ENCODE assay signal across 1 cellular context in genomic region chr20:32482251-32483220, GRCh38.
A peak's percentile ranks its signal among the peaks of the same experiment; 100 is the strongest.
TF ChIP-seq lines count a peak whose summit lies in the region.

No MANE protein-coding gene starts in this region.

TF ChIP-seq in HepG2, 621 proteins besides CTCF, POLR2A, EP300 and RAD21 (continued from another document and continues in another):
- TF ChIP-seq HNF1A (IDR thresholded peaks at IDR 0.05; ENCODE audit: low read depth) (no peak), HNF1A (CRISPR knock-in tag; IDR thresholded peaks at IDR 0.05; ENCODE audit: borderline replicate concordance) (no peak), ARNT (IDR thresholded peaks at IDR 0.05) (no peak), KAT2B (IDR thresholded peaks at IDR 0.05; ENCODE audit: borderline replicate concordance, low read depth, low read length) (no peak), ZNF724P (CRISPR knock-in tag; IDR thresholded peaks at IDR 0.05; ENCODE audit: borderline replicate concordance) (peak; percentile 67; the same call in 1 of the 2 replicates), PCBP2 (optimal IDR thresholded peaks at IDR 0.05; ENCODE audit: low read depth, low read length, poor library complexity, severe bottlenecking) (no peak), RARA (CRISPR knock-in tag; IDR thresholded peaks at IDR 0.05) (no peak; the same call in 1 of the 2 replicates), ZNF800 (CRISPR knock-in tag; IDR thresholded peaks at IDR 0.05) (peak; percentile 72; the same call in 1 of the 2 replicates), ZNF720 (CRISPR knock-in tag; IDR thresholded peaks at IDR 0.05) (no peak), ZNF136 (CRISPR knock-in tag; IDR thresholded peaks at IDR 0.05; ENCODE audit: low read depth) (no peak), CHD2 (IDR thresholded peaks at IDR 0.05; ENCODE audit: low read depth, low read length) (no peak), KAT7 (CRISPR knock-in tag; IDR thresholded peaks at IDR 0.05; ENCODE audit: borderline replicate concordance) (peak; percentile 58), ISL2 (CRISPR knock-in tag; IDR thresholded peaks at IDR 0.05) (no peak; the same call in 1 of the 2 replicates), PAWR (CRISPR knock-in tag; IDR thresholded peaks at IDR 0.05; ENCODE audit: borderline replicate concordance) (no peak), ZNF549 (CRISPR knock-in tag; IDR thresholded peaks at IDR 0.05) (no peak), NR2F2 (IDR thresholded peaks at IDR 0.05; ENCODE audit: borderline replicate concordance, low read depth) (no peak), YY1 (IDR thresholded peaks at IDR 0.05; ENCODE audit: insufficient read depth, insufficient replicate concordance, low read depth, low read length) (no peak), FOXJ3 (CRISPR knock-in tag; IDR thresholded peaks at IDR 0.05; ENCODE audit: borderline replicate concordance) (no peak), MAFF (IDR thresholded peaks at IDR 0.05; ENCODE audit: low read depth, low read length) (no peak), ZFP36L2 (CRISPR knock-in tag; IDR thresholded peaks at IDR 0.05) (peak; percentile 81; the same call in 1 of the 2 replicates), SRF (IDR thresholded peaks at IDR 0.05; ENCODE audit: low read depth, low read length) (no peak), MAX (IDR thresholded peaks at IDR 0.05) (peak; percentile 64), ZC3H13 (CRISPR knock-in tag; IDR thresholded peaks at IDR 0.05) (0 out of 2 replicates have a peak, but pooled peaks have one; percentile 36), RBM39 (IDR thresholded peaks at IDR 0.05; ENCODE audit: low read depth, low read length, poor library complexity, severe bottlenecking) (peak; percentile 88), ZNF138 (CRISPR knock-in tag; IDR thresholded peaks at IDR 0.05; ENCODE audit: low read depth) (no peak), ZNF274 (CRISPR knock-in tag; IDR thresholded peaks at IDR 0.05) (no peak; the same call in 1 of the 2 replicates), ELK4 (CRISPR knock-in tag; IDR thresholded peaks at IDR 0.05; ENCODE audit: borderline replicate concordance) (no peak), ZNF501 (CRISPR knock-in tag; IDR thresholded peaks at IDR 0.05) (no peak; the same call in 1 of the 2 replicates), SMC3 (IDR thresholded peaks at IDR 0.05; ENCODE audit: low read length) (no peak), PRPF4 (IDR thresholded peaks at IDR 0.05; ENCODE audit: low read depth, low read length, poor library complexity, severe bottlenecking) (no peak), ZNF570 (CRISPR knock-in tag; IDR thresholded peaks at IDR 0.05; ENCODE audit: borderline replicate concordance) (no peak), PITX1 (CRISPR knock-in tag; IDR thresholded peaks at IDR 0.05) (peak; percentile 31; the same call in 1 of the 2 replicates), ZNF772 (CRISPR knock-in tag; IDR thresholded peaks at IDR 0.05) (peak; percentile 63; the same call in 1 of the 2 replicates), ZNF333 (CRISPR knock-in tag; IDR thresholded peaks at IDR 0.05; ENCODE audit: borderline replicate concordance) (0 out of 2 replicates have a peak, but pooled peaks have one; percentile 10), TEAD2 (CRISPR knock-in tag; IDR thresholded peaks at IDR 0.05) (no peak), ZNF839 (CRISPR knock-in tag; IDR thresholded peaks at IDR 0.05; ENCODE audit: borderline replicate concordance) (no peak), ZIK1 (CRISPR knock-in tag; IDR thresholded peaks at IDR 0.05; ENCODE audit: borderline replicate concordance, low read depth) (no peak), ZNF12 (CRISPR knock-in tag; IDR thresholded peaks at IDR 0.05) (no peak; the same call in 1 of the 2 replicates), ETV5 (CRISPR knock-in tag; IDR thresholded peaks at IDR 0.05; ENCODE audit: borderline replicate concordance) (peak; percentile 87), ARID2 (CRISPR knock-in tag; IDR thresholded peaks at IDR 0.05; ENCODE audit: borderline replicate concordance) (peak; percentile 84), ZNF775 (CRISPR knock-in tag; IDR thresholded peaks at IDR 0.05; ENCODE audit: borderline replicate concordance) (no peak), MEF2D (CRISPR knock-in tag; IDR thresholded peaks at IDR 0.05) (no peak), ZBTB7A (CRISPR knock-in tag; IDR thresholded peaks at IDR 0.05) (peak; percentile 34), NFIB (CRISPR knock-in tag; IDR thresholded peaks at IDR 0.05; ENCODE audit: borderline replicate concordance) (no peak)
- TF ChIP-seq, protein P1, sequence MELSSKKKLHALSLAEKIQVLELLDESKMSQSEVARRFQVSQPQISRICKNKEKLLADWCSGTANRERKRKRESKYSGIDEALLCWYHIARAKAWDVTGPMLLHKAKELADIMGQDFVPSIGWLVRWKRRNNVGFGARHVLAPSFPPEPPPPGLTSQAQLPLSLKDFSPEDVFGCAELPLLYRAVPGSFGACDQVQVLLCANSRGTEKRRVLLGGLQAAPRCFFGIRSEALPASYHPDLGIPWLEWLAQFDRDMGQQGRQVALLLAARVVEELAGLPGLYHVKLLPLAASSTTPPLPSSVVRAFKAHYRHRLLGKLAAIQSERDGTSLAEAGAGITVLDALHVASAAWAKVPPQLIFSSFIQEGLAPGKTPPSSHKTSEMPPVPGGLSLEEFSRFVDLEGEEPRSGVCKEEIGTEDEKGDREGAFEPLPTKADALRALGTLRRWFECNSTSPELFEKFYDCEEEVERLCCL (CRISPR knock-in tag; IDR thresholded peaks at IDR 0.05; ENCODE audit: borderline replicate concordance), result no peak
- TF ChIP-seq, protein P2, sequence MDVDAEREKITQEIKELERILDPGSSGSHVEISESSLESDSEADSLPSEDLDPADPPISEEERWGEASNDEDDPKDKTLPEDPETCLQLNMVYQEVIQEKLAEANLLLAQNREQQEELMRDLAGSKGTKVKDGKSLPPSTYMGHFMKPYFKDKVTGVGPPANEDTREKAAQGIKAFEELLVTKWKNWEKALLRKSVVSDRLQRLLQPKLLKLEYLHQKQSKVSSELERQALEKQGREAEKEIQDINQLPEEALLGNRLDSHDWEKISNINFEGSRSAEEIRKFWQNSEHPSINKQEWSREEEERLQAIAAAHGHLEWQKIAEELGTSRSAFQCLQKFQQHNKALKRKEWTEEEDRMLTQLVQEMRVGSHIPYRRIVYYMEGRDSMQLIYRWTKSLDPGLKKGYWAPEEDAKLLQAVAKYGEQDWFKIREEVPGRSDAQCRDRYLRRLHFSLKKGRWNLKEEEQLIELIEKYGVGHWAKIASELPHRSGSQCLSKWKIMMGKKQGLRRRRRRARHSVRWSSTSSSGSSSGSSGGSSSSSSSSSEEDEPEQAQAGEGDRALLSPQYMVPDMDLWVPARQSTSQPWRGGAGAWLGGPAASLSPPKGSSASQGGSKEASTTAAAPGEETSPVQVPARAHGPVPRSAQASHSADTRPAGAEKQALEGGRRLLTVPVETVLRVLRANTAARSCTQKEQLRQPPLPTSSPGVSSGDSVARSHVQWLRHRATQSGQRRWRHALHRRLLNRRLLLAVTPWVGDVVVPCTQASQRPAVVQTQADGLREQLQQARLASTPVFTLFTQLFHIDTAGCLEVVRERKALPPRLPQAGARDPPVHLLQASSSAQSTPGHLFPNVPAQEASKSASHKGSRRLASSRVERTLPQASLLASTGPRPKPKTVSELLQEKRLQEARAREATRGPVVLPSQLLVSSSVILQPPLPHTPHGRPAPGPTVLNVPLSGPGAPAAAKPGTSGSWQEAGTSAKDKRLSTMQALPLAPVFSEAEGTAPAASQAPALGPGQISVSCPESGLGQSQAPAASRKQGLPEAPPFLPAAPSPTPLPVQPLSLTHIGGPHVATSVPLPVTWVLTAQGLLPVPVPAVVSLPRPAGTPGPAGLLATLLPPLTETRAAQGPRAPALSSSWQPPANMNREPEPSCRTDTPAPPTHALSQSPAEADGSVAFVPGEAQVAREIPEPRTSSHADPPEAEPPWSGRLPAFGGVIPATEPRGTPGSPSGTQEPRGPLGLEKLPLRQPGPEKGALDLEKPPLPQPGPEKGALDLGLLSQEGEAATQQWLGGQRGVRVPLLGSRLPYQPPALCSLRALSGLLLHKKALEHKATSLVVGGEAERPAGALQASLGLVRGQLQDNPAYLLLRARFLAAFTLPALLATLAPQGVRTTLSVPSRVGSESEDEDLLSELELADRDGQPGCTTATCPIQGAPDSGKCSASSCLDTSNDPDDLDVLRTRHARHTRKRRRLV (CRISPR knock-in tag; IDR thresholded peaks at IDR 0.05), result no peak
- TF ChIP-seq, protein P3, sequence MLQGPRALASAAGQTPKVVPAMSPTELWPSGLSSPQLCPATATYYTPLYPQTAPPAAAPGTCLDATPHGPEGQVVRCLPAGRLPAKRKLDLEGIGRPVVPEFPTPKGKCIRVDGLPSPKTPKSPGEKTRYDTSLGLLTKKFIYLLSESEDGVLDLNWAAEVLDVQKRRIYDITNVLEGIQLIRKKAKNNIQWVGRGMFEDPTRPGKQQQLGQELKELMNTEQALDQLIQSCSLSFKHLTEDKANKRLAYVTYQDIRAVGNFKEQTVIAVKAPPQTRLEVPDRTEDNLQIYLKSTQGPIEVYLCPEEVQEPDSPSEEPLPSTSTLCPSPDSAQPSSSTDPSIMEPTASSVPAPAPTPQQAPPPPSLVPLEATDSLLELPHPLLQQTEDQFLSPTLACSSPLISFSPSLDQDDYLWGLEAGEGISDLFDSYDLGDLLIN (CRISPR knock-in tag; IDR thresholded peaks at IDR 0.05; ENCODE audit: borderline replicate concordance), result no peak; the same call in 1 of the 2 replicates
- TF ChIP-seq, protein P4, sequence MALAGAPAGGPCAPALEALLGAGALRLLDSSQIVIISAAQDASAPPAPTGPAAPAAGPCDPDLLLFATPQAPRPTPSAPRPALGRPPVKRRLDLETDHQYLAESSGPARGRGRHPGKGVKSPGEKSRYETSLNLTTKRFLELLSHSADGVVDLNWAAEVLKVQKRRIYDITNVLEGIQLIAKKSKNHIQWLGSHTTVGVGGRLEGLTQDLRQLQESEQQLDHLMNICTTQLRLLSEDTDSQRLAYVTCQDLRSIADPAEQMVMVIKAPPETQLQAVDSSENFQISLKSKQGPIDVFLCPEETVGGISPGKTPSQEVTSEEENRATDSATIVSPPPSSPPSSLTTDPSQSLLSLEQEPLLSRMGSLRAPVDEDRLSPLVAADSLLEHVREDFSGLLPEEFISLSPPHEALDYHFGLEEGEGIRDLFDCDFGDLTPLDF (CRISPR knock-in tag; IDR thresholded peaks at IDR 0.05), result no peak
